In genomic region chr5:16497546-16497945, GRCh38 we compare ENCODE assay signal across 20 cellular contexts.
"Had no signal": no experiment of that assay in that cellular context is flagged by ENCODE, and none has a peak within 500 bp of the region (broad histone marks: within the 10 kb centered on the region; RNA-seq: fewer than 3 reads in every experiment).

No MANE protein-coding gene starts in this region.

- H3K9me3 ChIP-seq: pancreas, thyroid gland had no signal

- H3K27me3 ChIP-seq: esophagus squamous epithelium, foreskin keratinocyte, left lung, pancreas, suprapubic skin, thyroid gland had no signal

- H3K27ac ChIP-seq: esophagus squamous epithelium, foreskin keratinocyte, left lung, pancreas, suprapubic skin, thyroid gland had no signal

- ATAC-seq: effector memory CD8-positive, alpha-beta T cell; foreskin keratinocyte; left lung; pancreas; stimulated activated effector memory CD8-positive, alpha-beta T cell treated with anti-CD3 and anti-CD28 coated beads, Interleukin-12 subunit alpha, Interleukin-12 subunit beta, amount 100 ng/mL, for 72 hours; stimulated activated naive CD8-positive, alpha-beta T cell treated with anti-CD3 and anti-CD28 coated beads, Interleukin-15, Interleukin-2, amounts not matched to agents 100 U/mL and 50 U/mL, for 24 hours had no signal

- DNase-seq: effector memory CD8-positive, alpha-beta T cell; esophagus squamous epithelium; foreskin keratinocyte; head of caudate nucleus; hypothalamus; kidney glomerular epithelial cell; left lung; mesenchymal stem cell; midbrain; naive B cell; occipital lobe; pancreas; retina; stimulated activated CD4-positive, alpha-beta T cell treated with anti-CD3 and anti-CD28 coated beads, Interleukin-4, amount 100 ng/mL, for 1 hour; stimulated activated CD8-positive, alpha-beta memory T cell treated with anti-CD3 and anti-CD28 coated beads, Interleukin-4, amount 100 ng/mL, for 48 hours; stimulated activated naive CD8-positive, alpha-beta T cell treated with anti-CD3 and anti-CD28 coated beads, Interleukin-15, Interleukin-2, amounts not matched to agents 100 U/mL and 50 U/mL, for 24 hours; thyroid gland had no signal

- H3K36me3 ChIP-seq: esophagus squamous epithelium, left lung, pancreas, suprapubic skin, thyroid gland had no signal

- H3K4me3 ChIP-seq: esophagus squamous epithelium, left lung, lung, pancreas, suprapubic skin, thyroid gland had no signal
